ENCODE assay signal across 1 cellular context in genomic region chr15:90009301-90010063, GRCh38.
TF ChIP-seq lines count a peak whose summit lies in the region.

No MANE protein-coding gene starts in this region.

TF ChIP-seq in H1, 55 proteins besides CTCF, POLR2A, EP300 and RAD21 (continued from another document):
- TF ChIP-seq GABPA (IDR thresholded peaks at IDR 0.05; ENCODE audit: borderline replicate concordance, insufficient read depth, low read length) (no peak), RFX5 (IDR thresholded peaks at IDR 0.05; ENCODE audit: borderline replicate concordance, low read depth, low read length) (no peak), GTF2F1 (IDR thresholded peaks at IDR 0.05; ENCODE audit: borderline replicate concordance, low read depth, low read length) (no peak), CHD1 (IDR thresholded peaks at IDR 0.05; ENCODE audit: low read depth, low read length) (no peak), SAP30 (IDR thresholded peaks at IDR 0.05; ENCODE audit: insufficient read depth, insufficient replicate concordance, low read length) (no peak), JUN (IDR thresholded peaks at IDR 0.05; ENCODE audit: low read depth, low read length) (no peak), RBBP5 (IDR thresholded peaks at IDR 0.05; ENCODE audit: borderline replicate concordance, low read depth, low read length) (no peak)
